In the genomic region with DNA sequence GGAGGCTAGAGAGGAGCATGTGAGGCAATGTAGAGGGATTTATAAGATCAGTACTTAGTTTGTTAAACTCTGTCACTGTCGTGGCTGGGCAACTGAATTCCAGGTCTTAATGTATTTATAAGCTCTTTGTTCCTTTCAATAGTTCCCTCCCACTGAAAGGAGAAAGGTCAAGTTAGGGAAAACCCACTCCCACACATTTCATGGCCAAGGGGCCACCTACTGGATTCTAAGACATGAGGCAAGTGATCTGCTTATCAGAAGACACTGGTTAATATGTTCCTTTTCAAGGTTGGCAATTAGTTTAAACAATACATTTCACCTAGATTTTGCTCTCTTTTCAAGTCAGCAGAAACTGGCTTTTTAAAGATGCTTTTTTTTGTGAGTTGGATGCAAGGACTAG, we compare ENCODE assay signal across 1 cellular context.
TF ChIP-seq lines count a peak whose summit lies in the region.

No MANE protein-coding gene starts in this region.

TF ChIP-seq in HepG2, 621 proteins besides CTCF, POLR2A, EP300 and RAD21:
- TF ChIP-seq, protein P1, sequence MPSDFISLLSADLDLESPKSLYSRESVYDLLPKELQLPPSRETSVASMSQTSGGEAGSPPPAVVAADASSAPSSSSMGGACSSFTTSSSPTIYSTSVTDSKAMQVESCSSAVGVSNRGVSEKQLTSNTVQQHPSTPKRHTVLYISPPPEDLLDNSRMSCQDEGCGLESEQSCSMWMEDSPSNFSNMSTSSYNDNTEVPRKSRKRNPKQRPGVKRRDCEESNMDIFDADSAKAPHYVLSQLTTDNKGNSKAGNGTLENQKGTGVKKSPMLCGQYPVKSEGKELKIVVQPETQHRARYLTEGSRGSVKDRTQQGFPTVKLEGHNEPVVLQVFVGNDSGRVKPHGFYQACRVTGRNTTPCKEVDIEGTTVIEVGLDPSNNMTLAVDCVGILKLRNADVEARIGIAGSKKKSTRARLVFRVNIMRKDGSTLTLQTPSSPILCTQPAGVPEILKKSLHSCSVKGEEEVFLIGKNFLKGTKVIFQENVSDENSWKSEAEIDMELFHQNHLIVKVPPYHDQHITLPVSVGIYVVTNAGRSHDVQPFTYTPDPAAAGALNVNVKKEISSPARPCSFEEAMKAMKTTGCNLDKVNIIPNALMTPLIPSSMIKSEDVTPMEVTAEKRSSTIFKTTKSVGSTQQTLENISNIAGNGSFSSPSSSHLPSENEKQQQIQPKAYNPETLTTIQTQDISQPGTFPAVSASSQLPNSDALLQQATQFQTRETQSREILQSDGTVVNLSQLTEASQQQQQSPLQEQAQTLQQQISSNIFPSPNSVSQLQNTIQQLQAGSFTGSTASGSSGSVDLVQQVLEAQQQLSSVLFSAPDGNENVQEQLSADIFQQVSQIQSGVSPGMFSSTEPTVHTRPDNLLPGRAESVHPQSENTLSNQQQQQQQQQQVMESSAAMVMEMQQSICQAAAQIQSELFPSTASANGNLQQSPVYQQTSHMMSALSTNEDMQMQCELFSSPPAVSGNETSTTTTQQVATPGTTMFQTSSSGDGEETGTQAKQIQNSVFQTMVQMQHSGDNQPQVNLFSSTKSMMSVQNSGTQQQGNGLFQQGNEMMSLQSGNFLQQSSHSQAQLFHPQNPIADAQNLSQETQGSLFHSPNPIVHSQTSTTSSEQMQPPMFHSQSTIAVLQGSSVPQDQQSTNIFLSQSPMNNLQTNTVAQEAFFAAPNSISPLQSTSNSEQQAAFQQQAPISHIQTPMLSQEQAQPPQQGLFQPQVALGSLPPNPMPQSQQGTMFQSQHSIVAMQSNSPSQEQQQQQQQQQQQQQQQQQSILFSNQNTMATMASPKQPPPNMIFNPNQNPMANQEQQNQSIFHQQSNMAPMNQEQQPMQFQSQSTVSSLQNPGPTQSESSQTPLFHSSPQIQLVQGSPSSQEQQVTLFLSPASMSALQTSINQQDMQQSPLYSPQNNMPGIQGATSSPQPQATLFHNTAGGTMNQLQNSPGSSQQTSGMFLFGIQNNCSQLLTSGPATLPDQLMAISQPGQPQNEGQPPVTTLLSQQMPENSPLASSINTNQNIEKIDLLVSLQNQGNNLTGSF (CRISPR knock-in tag; IDR thresholded peaks at IDR 0.05), result no peak
- TF ChIP-seq, protein P2, sequence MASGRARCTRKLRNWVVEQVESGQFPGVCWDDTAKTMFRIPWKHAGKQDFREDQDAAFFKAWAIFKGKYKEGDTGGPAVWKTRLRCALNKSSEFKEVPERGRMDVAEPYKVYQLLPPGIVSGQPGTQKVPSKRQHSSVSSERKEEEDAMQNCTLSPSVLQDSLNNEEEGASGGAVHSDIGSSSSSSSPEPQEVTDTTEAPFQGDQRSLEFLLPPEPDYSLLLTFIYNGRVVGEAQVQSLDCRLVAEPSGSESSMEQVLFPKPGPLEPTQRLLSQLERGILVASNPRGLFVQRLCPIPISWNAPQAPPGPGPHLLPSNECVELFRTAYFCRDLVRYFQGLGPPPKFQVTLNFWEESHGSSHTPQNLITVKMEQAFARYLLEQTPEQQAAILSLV (CRISPR knock-in tag; IDR thresholded peaks at IDR 0.05; ENCODE audit: borderline replicate concordance), result no peak
- TF ChIP-seq SIN3A (IDR thresholded peaks at IDR 0.05; ENCODE audit: borderline replicate concordance, low read depth, low read length), result no peak
- TF ChIP-seq STAG1 (CRISPR knock-in tag; IDR thresholded peaks at IDR 0.05), result peak; percentile 9; the same call in 1 of the 2 replicates
